ENCODE assay signal across 24 cellular contexts in genomic region chr13:35367586-35367985, GRCh38.
"Had no signal": no experiment of that assay in that cellular context is flagged by ENCODE, and none has a peak within 500 bp of the region (broad histone marks: within the 10 kb centered on the region; RNA-seq: fewer than 3 reads in every experiment).

No MANE protein-coding gene starts in this region.

- H3K36me3 ChIP-seq: esophagus squamous epithelium, gastrocnemius medialis, heart right ventricle, left lung, lower lobe of right lung had no signal

- H3K27me3 ChIP-seq: dorsolateral prefrontal cortex, esophagus squamous epithelium, gastrocnemius medialis, heart right ventricle, left lung had no signal

- ATAC-seq: esophagus mucosa; gastrocnemius medialis; heart right ventricle; left cardiac atrium; left lung; left ventricle myocardium superior; lower lobe of right lung; naive thymus-derived CD4-positive, alpha-beta T cell; natural killer cell had no signal

- H3K27ac ChIP-seq: coronary artery, dorsolateral prefrontal cortex, epithelial cell of prostate, esophagus squamous epithelium, gastrocnemius medialis, heart right ventricle, left lung, lower lobe of right lung had no signal

- H3K4me1 ChIP-seq: esophagus squamous epithelium, gastrocnemius medialis, heart right ventricle, left lung, lower lobe of right lung had no signal

- DNase-seq: dermis blood vessel endothelial cell; dorsolateral prefrontal cortex; effector CD4-positive, alpha-beta T cell; effector memory CD4-positive, alpha-beta T cell; erythroblast; esophagus squamous epithelium; foreskin fibroblast; foreskin melanocyte; gastrocnemius medialis; glutamatergic neuron; head of caudate nucleus; heart right ventricle; hippocampal formation; left cardiac atrium; left lung; left ventricle myocardium superior; lower lobe of right lung; mesenchymal stem cell; midbrain; naive thymus-derived CD4-positive, alpha-beta T cell; natural killer cell had no signal

- H3K4me3 ChIP-seq: coronary artery, dorsolateral prefrontal cortex, esophagus squamous epithelium, gastrocnemius medialis, heart right ventricle, left lung, lower lobe of right lung had no signal
